1 cellular context compared by ENCODE assay signal in the genomic region with DNA sequence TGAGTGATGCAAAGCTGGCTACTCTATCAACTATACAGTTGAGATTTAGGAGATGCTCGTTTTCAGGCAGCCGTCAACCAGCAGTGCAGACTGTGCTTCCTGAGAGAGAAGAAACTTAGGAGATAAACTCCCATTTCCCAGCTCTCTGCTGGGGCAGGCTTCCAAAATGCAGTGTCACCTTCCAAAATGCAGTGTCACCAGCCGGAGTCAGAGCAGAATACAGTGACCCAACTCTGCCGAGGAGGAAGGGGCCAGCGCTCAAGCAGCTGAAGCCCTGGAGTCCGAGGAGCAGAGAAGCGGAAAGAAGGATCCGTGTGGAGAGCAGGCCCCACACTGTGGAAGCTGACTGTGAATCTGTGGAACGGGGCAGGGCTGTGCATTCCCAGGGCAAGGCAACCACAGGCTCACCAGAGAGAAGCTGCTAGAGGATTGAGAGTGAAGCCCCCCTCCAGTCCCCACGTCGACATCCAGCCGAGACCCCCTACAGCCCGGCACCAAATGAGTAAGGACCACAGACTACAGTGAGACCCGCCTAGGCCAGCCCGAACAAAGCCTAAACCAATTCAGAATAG.
TF ChIP-seq lines count a peak whose summit lies in the region.

No MANE protein-coding gene starts in this region.

TF ChIP-seq in GM23338, 12 proteins besides CTCF, POLR2A, EP300 and RAD21 (continued from another document):
- TF ChIP-seq, protein P1, sequence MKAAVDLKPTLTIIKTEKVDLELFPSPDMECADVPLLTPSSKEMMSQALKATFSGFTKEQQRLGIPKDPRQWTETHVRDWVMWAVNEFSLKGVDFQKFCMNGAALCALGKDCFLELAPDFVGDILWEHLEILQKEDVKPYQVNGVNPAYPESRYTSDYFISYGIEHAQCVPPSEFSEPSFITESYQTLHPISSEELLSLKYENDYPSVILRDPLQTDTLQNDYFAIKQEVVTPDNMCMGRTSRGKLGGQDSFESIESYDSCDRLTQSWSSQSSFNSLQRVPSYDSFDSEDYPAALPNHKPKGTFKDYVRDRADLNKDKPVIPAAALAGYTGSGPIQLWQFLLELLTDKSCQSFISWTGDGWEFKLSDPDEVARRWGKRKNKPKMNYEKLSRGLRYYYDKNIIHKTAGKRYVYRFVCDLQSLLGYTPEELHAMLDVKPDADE (IDR thresholded peaks at IDR 0.05), result no peak
- TF ChIP-seq STAT1 (IDR thresholded peaks at IDR 0.05; ENCODE audit: unreplicated experiment), result no peak
